In the genomic region with DNA sequence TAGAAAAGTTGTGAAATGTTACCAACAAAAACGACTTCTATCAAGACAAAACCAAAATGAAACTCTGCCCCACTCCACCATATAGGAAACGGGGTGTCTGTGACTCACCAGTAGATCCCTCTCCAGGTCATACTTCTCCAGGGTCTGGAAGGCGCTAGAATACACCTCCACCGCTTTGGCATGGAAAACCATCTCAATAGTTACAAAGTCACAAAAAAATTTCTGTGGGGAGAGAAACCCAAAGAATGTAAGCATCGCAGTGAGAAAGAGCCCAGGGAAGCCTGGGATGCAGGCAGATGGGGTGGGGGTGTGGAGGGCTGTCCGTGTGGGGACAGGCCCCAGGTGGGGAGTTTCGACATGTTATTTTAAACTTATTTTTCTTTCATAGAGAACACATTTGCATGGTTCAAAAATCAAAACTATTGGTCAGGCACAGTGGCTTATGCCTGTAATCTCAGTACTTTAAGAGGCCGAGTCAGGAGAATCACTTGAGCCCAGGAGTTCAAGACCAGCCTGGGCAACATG, we compare ENCODE assay signal across 2 cellular contexts.
TF ChIP-seq lines count a peak whose summit lies in the region.

No MANE protein-coding gene starts in this region.

TF ChIP-seq in IMR-90, 13 proteins besides CTCF, POLR2A, EP300 and RAD21:
- TF ChIP-seq CEBPB (IDR thresholded peaks at IDR 0.05; ENCODE audit: low read depth, low read length) (no peak), BHLHE40 (IDR thresholded peaks at IDR 0.05; ENCODE audit: low read depth, low read length) (no peak), CHD1 (IDR thresholded peaks at IDR 0.05; ENCODE audit: low read depth, low read length) (no peak), NFE2L2 (IDR thresholded peaks at IDR 0.05; ENCODE audit: low read depth, low read length) (no peak)
- TF ChIP-seq, protein P1, sequence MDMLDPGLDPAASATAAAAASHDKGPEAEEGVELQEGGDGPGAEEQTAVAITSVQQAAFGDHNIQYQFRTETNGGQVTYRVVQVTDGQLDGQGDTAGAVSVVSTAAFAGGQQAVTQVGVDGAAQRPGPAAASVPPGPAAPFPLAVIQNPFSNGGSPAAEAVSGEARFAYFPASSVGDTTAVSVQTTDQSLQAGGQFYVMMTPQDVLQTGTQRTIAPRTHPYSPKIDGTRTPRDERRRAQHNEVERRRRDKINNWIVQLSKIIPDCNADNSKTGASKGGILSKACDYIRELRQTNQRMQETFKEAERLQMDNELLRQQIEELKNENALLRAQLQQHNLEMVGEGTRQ (IDR thresholded peaks at IDR 0.05; ENCODE audit: low read depth, low read length): no peak

TF ChIP-seq in GM12878, 131 proteins besides CTCF, POLR2A, EP300 and RAD21:
- no peak for TF ChIP-seq SMARCA5 (IDR thresholded peaks at IDR 0.05)
- TF ChIP-seq SIN3A (IDR thresholded peaks at IDR 0.05; ENCODE audit: low read depth, low read length): no peak
- TF ChIP-seq IKZF2 (IDR thresholded peaks at IDR 0.05): no peak
- TF ChIP-seq ZNF217 (IDR thresholded peaks at IDR 0.05): no peak
- TF ChIP-seq ATF7 (IDR thresholded peaks at IDR 0.05; ENCODE audit: low read depth): no peak
- TF ChIP-seq RUNX3 (IDR thresholded peaks at IDR 0.05; ENCODE audit: low read length): no peak
- TF ChIP-seq SUPT20H (IDR thresholded peaks at IDR 0.05; ENCODE audit: borderline replicate concordance, control insufficient read depth, low read depth, low read length): no peak
- no peak for TF ChIP-seq TARDBP (IDR thresholded peaks at IDR 0.05; ENCODE audit: borderline replicate concordance)
